22 cellular contexts compared by ENCODE assay signal in genomic region chr11:13874596-13874995, GRCh38.
DNase-seq lines count a peak whose midpoint lies in the region; ATAC-seq and TF ChIP-seq lines count a peak whose summit lies in the region.
"Had no signal": no experiment of that assay in that cellular context is flagged by ENCODE, and none has a peak within 500 bp of the region (broad histone marks: within the 10 kb centered on the region; RNA-seq: fewer than 3 reads in every experiment).

No MANE protein-coding gene starts in this region.

- H3K79me2 ChIP-seq in smooth muscle cell (ENCODE audit: low read depth): no peaks in the 10 kb centered on the region

- H3K9ac ChIP-seq in smooth muscle cell (ENCODE audit: low read depth): no peak overlapping the region
- H3K9ac ChIP-seq: BLaER1 treated with 17β-estradiol and CSF1 and Interleukin-3, amounts not matched to agents 10 nM and 100 nM had no signal

- peaks cover 6% of the 10 kb centered on the region for H3K36me3 Mint-ChIP-seq in activated naive CD8-positive, alpha-beta T cell treated with anti-CD3 and anti-CD28 coated beads, Interleukin-2, amount 10 ng/mL, durations not matched to agents 7 days and 5 days
- peaks cover 6% of the 10 kb centered on the region for H3K36me3 Mint-ChIP-seq in activated naive CD8-positive, alpha-beta T cell treated with anti-CD3 and anti-CD28 coated beads for 36 hours
- H3K36me3 Mint-ChIP-seq in naive thymus-derived CD8-positive, alpha-beta T cell: peaks cover 0 to 5% (median 3%) of the 10 kb centered on the region in 3 donors
- H3K36me3 Mint-ChIP-seq: CD14-positive monocyte had no signal

- H3K27me3 ChIP-seq in smooth muscle cell (ENCODE audit: low read depth): peaks cover 18% of the 10 kb centered on the region
- H3K27me3 ChIP-seq: BE2C; BLaER1 treated with 17β-estradiol and CSF1 and Interleukin-3, amounts not matched to agents 10 nM and 100 nM had no signal

- peaks cover 2% of the 10 kb centered on the region for H3K27me3 Mint-ChIP-seq in activated naive CD8-positive, alpha-beta T cell treated with anti-CD3 and anti-CD28 coated beads, Interleukin-2, amount 10 ng/mL, durations not matched to agents 7 days and 5 days
- H3K27me3 Mint-ChIP-seq in activated naive CD8-positive, alpha-beta T cell treated with anti-CD3 and anti-CD28 coated beads for 36 hours: no peaks in the 10 kb centered on the region
- no peaks in the 10 kb centered on the region for H3K27me3 Mint-ChIP-seq in naive thymus-derived CD8-positive, alpha-beta T cell
- H3K27me3 Mint-ChIP-seq: CD4-positive, alpha-beta T cell had no signal

- H3K9me3 ChIP-seq in smooth muscle cell (replicated peaks; ENCODE audit: low read depth): no peaks in the 10 kb centered on the region
- H3K9me3 ChIP-seq: A549; BE2C; BLaER1 treated with 17β-estradiol and CSF1 and Interleukin-3, amounts not matched to agents 10 nM and 100 nM had no signal

- H3K4me1 ChIP-seq in smooth muscle cell (ENCODE audit: low read depth): no peaks in the 10 kb centered on the region
- H3K4me1 ChIP-seq: BE2C had no signal

- H3K4me2 ChIP-seq in smooth muscle cell: no peak overlapping the region
- H3K4me2 ChIP-seq: A549; BLaER1 treated with 17β-estradiol and CSF1 and Interleukin-3, amounts not matched to agents 10 nM and 100 nM; GM23338 had no signal

- H3K36me3 ChIP-seq in smooth muscle cell (ENCODE audit: low read depth): no peaks in the 10 kb centered on the region
- H3K36me3 ChIP-seq: BE2C; BLaER1 treated with 17β-estradiol and CSF1 and Interleukin-3, amounts not matched to agents 10 nM and 100 nM had no signal

- H3K27ac ChIP-seq in smooth muscle cell (ENCODE audit: low read depth): no peak overlapping the region
- H3K27ac ChIP-seq: A549; BLaER1 treated with 17β-estradiol and CSF1 and Interleukin-3, amounts not matched to agents 10 nM and 100 nM had no signal

- H3F3A ChIP-seq in smooth muscle cell (ENCODE audit: low read depth): no peaks in the 10 kb centered on the region

- no peaks in the 10 kb centered on the region for H4K20me1 ChIP-seq in smooth muscle cell (ENCODE audit: low read depth)
- H4K20me1 ChIP-seq: BLaER1 treated with 17β-estradiol and CSF1 and Interleukin-3, amounts not matched to agents 10 nM and 100 nM had no signal

- POLR2A ChIA-PET in activated naive CD8-positive, alpha-beta T cell treated with anti-CD3 and anti-CD28 coated beads, Interleukin-2, amount 10 ng/mL, durations not matched to agents 7 days and 5 days (lab: Charles Lee): no interaction called here
- POLR2A ChIA-PET in naive thymus-derived CD8-positive, alpha-beta T cell (lab: Charles Lee): no interaction called here

- no peak overlapping the region for H3K4me3 ChIP-seq in smooth muscle cell
- H3K4me3 ChIP-seq: A549; BLaER1 treated with 17β-estradiol and CSF1 and Interleukin-3, amounts not matched to agents 10 nM and 100 nM; GM23338 had no signal

- H3K9me3 Mint-ChIP-seq in activated naive CD8-positive, alpha-beta T cell treated with anti-CD3 and anti-CD28 coated beads, Interleukin-2, amount 10 ng/mL, durations not matched to agents 7 days and 5 days: peaks cover 10% of the 10 kb centered on the region
- H3K9me3 Mint-ChIP-seq in activated naive CD8-positive, alpha-beta T cell treated with anti-CD3 and anti-CD28 coated beads for 36 hours: peaks cover 2% of the 10 kb centered on the region
- H3K9me3 Mint-ChIP-seq in naive thymus-derived CD8-positive, alpha-beta T cell: peaks cover 0 to 19% (median 0%) of the 10 kb centered on the region in 9 donors
- H3K9me3 Mint-ChIP-seq: GM23338, H9, HFFc6 had no signal

- no peak overlapping the region for H2AFZ ChIP-seq in smooth muscle cell (ENCODE audit: low read depth)
- H2AFZ ChIP-seq: GM23338 had no signal

- ATAC-seq in activated naive CD8-positive, alpha-beta T cell treated with anti-CD3 and anti-CD28 coated beads, Interleukin-2, amount 10 ng/mL, durations not matched to agents 7 days and 5 days (ENCODE audit: low read depth): no peak
- no peak for ATAC-seq in naive thymus-derived CD8-positive, alpha-beta T cell
- ATAC-seq: A549, GM23338 had no signal

- no peak overlapping the region for H3K4me3 Mint-ChIP-seq in activated naive CD8-positive, alpha-beta T cell treated with anti-CD3 and anti-CD28 coated beads, Interleukin-2, amount 10 ng/mL, durations not matched to agents 7 days and 5 days
- H3K4me3 Mint-ChIP-seq in activated naive CD8-positive, alpha-beta T cell treated with anti-CD3 and anti-CD28 coated beads for 36 hours: no peak overlapping the region
- no peak overlapping the region for H3K4me3 Mint-ChIP-seq in naive thymus-derived CD8-positive, alpha-beta T cell
- H3K4me3 Mint-ChIP-seq: CD14-positive monocyte; CD4-positive, alpha-beta T cell; CD8-positive, alpha-beta memory T cell; GM23338; H9; HFFc6 had no signal

- no peak for DNase-seq in activated naive CD8-positive, alpha-beta T cell treated with anti-CD3 and anti-CD28 coated beads, Interleukin-2, amount 10 ng/mL, durations not matched to agents 7 days and 5 days
- DNase-seq in activated naive CD8-positive, alpha-beta T cell treated with anti-CD3 and anti-CD28 coated beads for 36 hours: no peak
- DNase-seq in islet precursor cell (peak; percentile 74), ureter (ENCODE audit: low spot score) (no peak), smooth muscle cell (lab: John Stamatoyannopoulos, UW; ENCODE audit: unreplicated experiment) (no peak)
- DNase-seq in naive thymus-derived CD8-positive, alpha-beta T cell: no peak
- DNase-seq in stimulated activated CD4-positive, alpha-beta T cell treated with anti-CD3 and anti-CD28 coated beads, Interleukin-1b, Interleukin-23, amount 100 ng/mL, for 48 hours: no peak
- DNase-seq: 8988T; ACHN; AML-193; BE2C; CD4-positive, alpha-beta T cell; CD8-positive, alpha-beta memory T cell; DMS 273 treated with DMSO at 0.1 percent for 48 hours; DMS79 treated with DMSO at 0.1 percent for 48 hours; GF-D8; H9; HFFc6 had no signal

- peaks cover 11% of the 10 kb centered on the region for H3K4me1 Mint-ChIP-seq in activated naive CD8-positive, alpha-beta T cell treated with anti-CD3 and anti-CD28 coated beads, Interleukin-2, amount 10 ng/mL, durations not matched to agents 7 days and 5 days
- peaks cover 22% of the 10 kb centered on the region for H3K4me1 Mint-ChIP-seq in activated naive CD8-positive, alpha-beta T cell treated with anti-CD3 and anti-CD28 coated beads for 36 hours
- peaks cover 17 to 36% (median 22%) of the 10 kb centered on the region in 4 donors for H3K4me1 Mint-ChIP-seq in naive thymus-derived CD8-positive, alpha-beta T cell

- peak overlapping the region; percentile 3 for H3K27ac Mint-ChIP-seq in activated naive CD8-positive, alpha-beta T cell treated with anti-CD3 and anti-CD28 coated beads, Interleukin-2, amount 10 ng/mL, durations not matched to agents 7 days and 5 days
- no peak overlapping the region for H3K27ac Mint-ChIP-seq in activated naive CD8-positive, alpha-beta T cell treated with anti-CD3 and anti-CD28 coated beads for 36 hours
- H3K27ac Mint-ChIP-seq in naive thymus-derived CD8-positive, alpha-beta T cell: peak overlapping the region in 6 of 10 donors; percentile 3 to 77 (median 30)
- H3K27ac Mint-ChIP-seq: CD4-positive, alpha-beta T cell; GM23338; HFFc6 had no signal

- no peak for TF ChIP-seq CTCF in smooth muscle cell (IDR thresholded peaks at IDR 0.05; ENCODE audit: borderline replicate concordance, insufficient read depth, poor library complexity, severe bottlenecking)
